8 cellular contexts compared by ENCODE assay signal in genomic region chr1:197146108-197147095, GRCh38. TPM values are rescaled to one million over a fixed set of nuclear protein-coding genes. Genes with fewer than 3 reads are reported as not detected.
DNase-seq lines count a peak whose midpoint lies in the region; ATAC-seq and TF ChIP-seq lines count a peak whose summit lies in the region.

A gene with protein sequence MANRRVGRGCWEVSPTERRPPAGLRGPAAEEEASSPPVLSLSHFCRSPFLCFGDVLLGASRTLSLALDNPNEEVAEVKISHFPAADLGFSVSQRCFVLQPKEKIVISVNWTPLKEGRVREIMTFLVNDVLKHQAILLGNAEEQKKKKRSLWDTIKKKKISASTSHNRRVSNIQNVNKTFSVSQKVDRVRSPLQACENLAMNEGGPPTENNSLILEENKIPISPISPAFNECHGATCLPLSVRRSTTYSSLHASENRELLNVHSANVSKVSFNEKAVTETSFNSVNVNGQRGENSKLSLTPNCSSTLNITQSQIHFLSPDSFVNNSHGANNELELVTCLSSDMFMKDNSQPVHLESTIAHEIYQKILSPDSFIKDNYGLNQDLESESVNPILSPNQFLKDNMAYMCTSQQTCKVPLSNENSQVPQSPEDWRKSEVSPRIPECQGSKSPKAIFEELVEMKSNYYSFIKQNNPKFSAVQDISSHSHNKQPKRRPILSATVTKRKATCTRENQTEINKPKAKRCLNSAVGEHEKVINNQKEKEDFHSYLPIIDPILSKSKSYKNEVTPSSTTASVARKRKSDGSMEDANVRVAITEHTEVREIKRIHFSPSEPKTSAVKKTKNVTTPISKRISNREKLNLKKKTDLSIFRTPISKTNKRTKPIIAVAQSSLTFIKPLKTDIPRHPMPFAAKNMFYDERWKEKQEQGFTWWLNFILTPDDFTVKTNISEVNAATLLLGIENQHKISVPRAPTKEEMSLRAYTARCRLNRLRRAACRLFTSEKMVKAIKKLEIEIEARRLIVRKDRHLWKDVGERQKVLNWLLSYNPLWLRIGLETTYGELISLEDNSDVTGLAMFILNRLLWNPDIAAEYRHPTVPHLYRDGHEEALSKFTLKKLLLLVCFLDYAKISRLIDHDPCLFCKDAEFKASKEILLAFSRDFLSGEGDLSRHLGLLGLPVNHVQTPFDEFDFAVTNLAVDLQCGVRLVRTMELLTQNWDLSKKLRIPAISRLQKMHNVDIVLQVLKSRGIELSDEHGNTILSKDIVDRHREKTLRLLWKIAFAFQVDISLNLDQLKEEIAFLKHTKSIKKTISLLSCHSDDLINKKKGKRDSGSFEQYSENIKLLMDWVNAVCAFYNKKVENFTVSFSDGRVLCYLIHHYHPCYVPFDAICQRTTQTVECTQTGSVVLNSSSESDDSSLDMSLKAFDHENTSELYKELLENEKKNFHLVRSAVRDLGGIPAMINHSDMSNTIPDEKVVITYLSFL (N-terminal part only) (minus strand): TSS chr1:197146669. CDS start chr1:197146437, 232 bp downstream.

- no peaks in the 10 kb centered on the region for H3K36me3 ChIP-seq in left lung

- peak within 1 kb of the TSS; percentile 40 to 51 for H3K27ac ChIP-seq in left lung

- H3K4me3 ChIP-seq in left lung, result peak within 1 kb of the TSS; percentile 64 to 77

- no peaks in the 10 kb centered on the region for H3K9me3 ChIP-seq in left lung

- H3K27ac Mint-ChIP-seq in CD14-positive monocyte, result peak within 1 kb of the TSS; percentile 91 to 99 (median 95)

- H3K4me1 ChIP-seq in left lung, result peaks cover 0 to 16% of the 10 kb centered on the region in 2 donors

- H3K27me3 Mint-ChIP-seq in CD14-positive monocyte (ENCODE audit: low read depth in 3 of 3), result no peaks in the 10 kb centered on the region

- H3K27me3 ChIP-seq in left lung, result no peaks in the 10 kb centered on the region

- H3K9me3 Mint-ChIP-seq in CD14-positive monocyte, result peaks cover 0 to 2% (median 0%) of the 10 kb centered on the region in 7 donors

- ATAC-seq in GM19397 (IDR thresholded peaks at IDR 0.05; ENCODE audit: unreplicated experiment), result peak; percentile 99
- ATAC-seq in HG03565 (IDR thresholded peaks at IDR 0.05; ENCODE audit: unreplicated experiment), result peak; percentile 95
- peak; percentile 100 for ATAC-seq in left lung

- H3K36me3 Mint-ChIP-seq in CD14-positive monocyte, result no peaks in the 10 kb centered on the region

- peak within 1 kb of the TSS; percentile 90 to 95 for H3K4me3 Mint-ChIP-seq in CD14-positive monocyte

- TF ChIP-seq CTCF in CD14-positive monocyte (IDR thresholded peaks at IDR 0.05) (no peak), left lung (IDR thresholded peaks at IDR 0.05) (no peak)

- intact Hi-C loops in CD14-positive monocyte (cut with micrococcal nuclease), result no loop called here
- intact Hi-C loops in left lung (cut with DNase I), result no loop called here

- H3K4me1 Mint-ChIP-seq in CD14-positive monocyte, result peaks cover 34% of the 10 kb centered on the region

- DNase-seq in CD14-positive monocyte (ENCODE audit: low spot score), result peak; percentile 95
- DNase-seq in NCI-H748 treated with DMSO at 0.1 percent for 48 hours (lab: John Stamatoyannopoulos, UW), result peak; percentile 84
- peak; percentile 94 for DNase-seq in activated CD4-positive, alpha-beta T cell treated with anti-CD3 and anti-CD28 coated beads, Interleukin-2, amount 50 U/mL, for 1 hour
- peak; percentile 97 for DNase-seq in dermis blood vessel endothelial cell
- DNase-seq in left lung, result peak; percentile 94 to 97
- peak; percentile 90 for DNase-seq in stimulated activated CD4-positive, alpha-beta T cell treated with anti-CD3 and anti-CD28 coated beads, Interleukin-2, amount 100 ng/mL, for 4 hours (ENCODE audit: low read depth)

RNA-seq across cellular contexts. Expression of the gene that starts here (rescaled TPM):
- under 1 TPM; 0.05 to 0.08 TPM for polyA plus RNA-seq in CD14-positive monocyte
- total RNA-seq in dermis blood vessel endothelial cell (12.3 and 80.6 TPM in 2 replicates), left lung (1 to 10 TPM; 1.1 to 6.4 TPM)

Comparison
In these comparisons a context has a peak if more than half of its experiments do, and no peak if none do; other contexts are left out.
1. Peak in every context shown above with its lines: DNase-seq, ATAC-seq, H3K4me3 ChIP-seq and H3K27ac ChIP-seq.
2. Peak in DNase-seq in CD14-positive monocyte; RNA of the gene not detected or under 1 TPM.